8 cellular contexts compared by ENCODE assay signal in genomic region chr9:19048966-19049871, GRCh38. TPM values are rescaled to one million over a fixed set of nuclear protein-coding genes. Genes with fewer than 3 reads are reported as not detected.
DNase-seq lines count a peak whose midpoint lies in the region; ATAC-seq, FAIRE-seq and TF ChIP-seq lines count a peak whose summit lies in the region.

A gene with protein sequence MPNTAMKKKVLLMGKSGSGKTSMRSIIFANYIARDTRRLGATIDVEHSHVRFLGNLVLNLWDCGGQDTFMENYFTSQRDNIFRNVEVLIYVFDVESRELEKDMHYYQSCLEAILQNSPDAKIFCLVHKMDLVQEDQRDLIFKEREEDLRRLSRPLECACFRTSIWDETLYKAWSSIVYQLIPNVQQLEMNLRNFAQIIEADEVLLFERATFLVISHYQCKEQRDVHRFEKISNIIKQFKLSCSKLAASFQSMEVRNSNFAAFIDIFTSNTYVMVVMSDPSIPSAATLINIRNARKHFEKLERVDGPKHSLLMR (plus strand): TSS chr9:19049427. CDS start chr9:19049660, 233 bp downstream.

- H3K9ac ChIP-seq in kidney (ENCODE audit: low read length in 2 of 2), result peak within 1 kb of the TSS; percentile 93 to 98

- peaks cover 6 to 11% of the 10 kb centered on the region in 2 donors for H3K4me1 ChIP-seq in kidney (ENCODE audit: control insufficient read depth in 1 of 2, insufficient read depth in 1 of 2, low read depth in 1 of 2, low read length in 2 of 2)

- peak; percentile 87 for ATAC-seq in GM19043 (IDR thresholded peaks at IDR 0.05; ENCODE audit: low read depth, unreplicated experiment)
- ATAC-seq in HG03378 (IDR thresholded peaks at IDR 0.05; ENCODE audit: unreplicated experiment), result peak; percentile 90
- peak; percentile 89 to 93 for ATAC-seq in activated CD4-positive, CD25-positive, alpha-beta regulatory T cell treated with anti-CD3 and anti-CD28 coated beads, Interleukin-2, amount 50 U/mL, for 24 hours

- peak; percentile 69 for TF ChIP-seq CTCF in kidney (IDR thresholded peaks at IDR 0.05; ENCODE audit: borderline replicate concordance, extremely low read depth, insufficient read depth)

- H3K4me3 ChIP-seq in kidney (ENCODE audit: low read length in 2 of 2), result peak within 1 kb of the TSS; percentile 72 to 76

- no peaks in the 10 kb centered on the region for H3K36me3 ChIP-seq in kidney (ENCODE audit: control insufficient read depth in 1 of 2, insufficient read depth in 2 of 2, low read length in 2 of 2)

- H3K27ac ChIP-seq in kidney (ENCODE audit: low read depth in 2 of 2, low read length in 2 of 2), result peak within 1 kb of the TSS; percentile 93 to 97

- H3K9me3 ChIP-seq in kidney (ENCODE audit: control insufficient read depth in 1 of 2, low read length in 2 of 2), result no peaks in the 10 kb centered on the region

- peak; percentile 35 for FAIRE-seq in kidney (lab: Jason Lieb, UNC)

- intact Hi-C loops in kidney (cut with DNase I), result no loop called here

- DNase-seq in Ammon's horn (ENCODE audit: low spot score), result peak; percentile 96
- DNase-seq in NCI-H446 treated with DMSO at 0.1 percent for 48 hours (lab: John Stamatoyannopoulos, UW), result peak; percentile 95
- peak; percentile 94 for DNase-seq in cerebellar cortex (ENCODE audit: low spot score)
- peak; percentile 98 for DNase-seq in kidney
- DNase-seq in stimulated activated CD4-positive, alpha-beta T cell treated with anti-CD3 and anti-CD28 coated beads, Interleukin-15, amount 100 ng/mL, for 24 hours, result peak; percentile 94

RNA-seq across cellular contexts. Expression of the gene that starts here (rescaled TPM):
- 94.3 TPM for total RNA-seq in kidney
- polyA plus RNA-seq in kidney (ENCODE audit: insufficient read depth, low read depth, low replicate concordance), result 99.3 TPM

Comparison
In these comparisons a context has a peak if more than half of its experiments do, and no peak if none do; other contexts are left out.
1. Peak in every context shown above with its lines: DNase-seq, ATAC-seq, H3K4me3 ChIP-seq and H3K27ac ChIP-seq.